8 cellular contexts compared by ENCODE assay signal in the genomic region with DNA sequence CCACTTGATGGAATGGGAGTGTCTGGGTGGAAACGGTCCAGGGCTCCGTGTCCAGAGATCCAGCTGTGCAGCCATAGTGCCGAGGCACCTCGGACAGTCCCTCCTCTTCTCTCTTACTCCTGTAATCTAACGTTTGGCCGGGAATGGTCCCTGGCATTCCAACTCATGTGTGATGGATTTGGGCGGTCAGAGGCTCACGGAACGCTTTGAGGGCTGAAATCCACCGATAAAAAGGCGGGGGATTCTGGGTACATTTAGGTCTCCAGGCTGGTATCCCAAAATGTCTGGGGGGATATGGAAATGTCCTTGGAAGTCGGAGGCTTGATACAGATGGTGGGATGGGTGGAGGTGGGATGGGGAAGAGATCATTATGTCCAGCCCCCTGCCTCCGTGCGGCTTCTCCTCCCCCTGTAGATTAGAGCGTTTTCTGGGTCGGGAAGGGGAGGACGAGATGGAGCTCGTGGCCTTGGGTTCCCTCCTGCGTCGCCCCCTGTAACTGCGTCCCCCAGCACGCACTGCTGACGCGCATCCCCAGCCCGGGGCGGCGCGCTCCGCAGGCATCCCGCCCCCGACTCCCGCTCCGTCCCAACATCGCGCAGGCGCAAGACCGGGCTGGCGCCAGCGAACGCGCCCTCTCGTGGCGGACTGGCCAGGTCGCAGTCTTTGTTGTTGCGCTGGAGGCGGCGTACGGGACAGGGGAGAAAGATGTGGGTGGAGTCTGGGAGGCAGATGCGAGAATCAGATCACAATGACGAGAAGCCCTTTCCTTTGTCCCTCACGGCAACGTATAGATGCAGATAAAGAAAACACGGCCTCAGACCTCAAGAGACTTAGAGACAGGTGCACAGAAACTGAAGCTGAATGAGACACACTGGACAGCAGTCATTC. TPM values are rescaled to one million over a fixed set of nuclear protein-coding genes. Genes with fewer than 3 reads are reported as not detected.
DNase-seq lines count a peak whose midpoint lies in the region; ATAC-seq and TF ChIP-seq lines count a peak whose summit lies in the region.

No MANE protein-coding gene starts in this region.

- H3K9me3 ChIP-seq in PC-3 (ENCODE audit: low read length): no peaks in the 10 kb centered on the region
- H3K9me3 ChIP-seq in esophagus muscularis mucosa: no peaks in the 10 kb centered on the region

- no peak for TF ChIP-seq EP300 in esophagus muscularis mucosa (IDR thresholded peaks at IDR 0.05)

- peak overlapping the region; percentile 86 for H3K4me2 ChIP-seq in PC-3 (ENCODE audit: low read length)

- TF ChIP-seq POLR2A in esophagus muscularis mucosa (IDR thresholded peaks at IDR 0.05; ENCODE audit: low read depth): peak; percentile 46

- H3K27ac ChIP-seq in PC-3 (ENCODE audit: low read length) (no peak overlapping the region), esophagus muscularis mucosa (replicated peaks in 1 of 4) (peak overlapping the region; percentile 78 to 85 (median 82))

- TF ChIP-seq CTCF in PC-3 (conservative IDR thresholded peaks at IDR 0.05; ENCODE audit: low read depth, low read length) (peak; percentile 95), esophagus muscularis mucosa (IDR thresholded peaks at IDR 0.05) (peak in 2 of 3 experiments; percentile 93 to 99)

- H2AFZ ChIP-seq in PC-3 (ENCODE audit: low read length): peak overlapping the region; percentile 90

- H4K20me1 ChIP-seq in PC-3 (ENCODE audit: low read length): no peaks in the 10 kb centered on the region

- no peaks in the 10 kb centered on the region for H3K36me3 ChIP-seq in PC-3 (ENCODE audit: low read depth, low read length)
- no peaks in the 10 kb centered on the region for H3K36me3 ChIP-seq in esophagus muscularis mucosa

- CTCF ChIA-PET in PC-3 (lab: Charles Lee): interaction anchor here (0.6 to 1.2 kb wide), 2 partner anchors 9 kb away, joined by 3 to 7 read pairs; no protein-coding TSS in a partner anchor

- WGBS in esophagus muscularis mucosa: under 1% methylated on average over 51 of the region's 53 CpGs

- H3K4me1 ChIP-seq in PC-3 (ENCODE audit: insufficient read depth, low read length) (peaks cover 11% of the 10 kb centered on the region), esophagus muscularis mucosa (peaks cover 26 to 49% (median 45%) of the 10 kb centered on the region in 4 donors)

- H3K27me3 ChIP-seq in PC-3 (ENCODE audit: low read length) (no peaks in the 10 kb centered on the region), esophagus muscularis mucosa (no peaks in the 10 kb centered on the region)

- no peaks in the 10 kb centered on the region for H3F3A ChIP-seq in PC-3 (ENCODE audit: low read length, unreplicated experiment)

- peak overlapping the region; percentile 56 for H3K9ac ChIP-seq in PC-3 (ENCODE audit: low read length)

- DNase-seq in DMS153 (lab: John Stamatoyannopoulos, UW): peak; percentile 81
- peak; percentile 83 for DNase-seq in KG1 (lab: John Stamatoyannopoulos, UW)
- DNase-seq in PC-3: peak; percentile 95
- DNase-seq in activated T-cell treated with anti-CD3 and anti-CD28 coated beads, Interleukin-2, amount 50 U/mL, for 1 hour: peak; percentile 97
- peak; percentile 98 for DNase-seq in esophagus muscularis mucosa (ENCODE audit: extremely low spot score)
- peak; percentile 92 for DNase-seq in myocyte (ENCODE audit: low read depth)
- peak; percentile 90 for DNase-seq in stimulated activated CD8-positive, alpha-beta memory T cell treated with anti-CD3 and anti-CD28 coated beads, Interleukin-7, amount 100 ng/mL, for 24 hours (ENCODE audit: low read depth)

- POLR2A ChIA-PET in PC-3 (lab: Charles Lee; ENCODE audit: unreplicated experiment): no interaction called here

- intact Hi-C loops in PC-3 (cut with micrococcal nuclease) (loop anchor here (1.0 to 2.0 kb wide), 4 partner anchors 9 to 67 kb away; no protein-coding TSS in a partner anchor), esophagus muscularis mucosa (cut with DNase I) (no loop called here)

- H3K79me2 ChIP-seq in PC-3 (ENCODE audit: low read length): no peaks in the 10 kb centered on the region

- H3K4me3 ChIP-seq in PC-3 (ENCODE audit: low read length) (peak overlapping the region; percentile 70), esophagus muscularis mucosa (peak overlapping the region; percentile 60 to 80 (median 68))

- ATAC-seq in GM21528 (IDR thresholded peaks at IDR 0.05; ENCODE audit: low FRiP score, unreplicated experiment): peak; percentile 86
- ATAC-seq in PC-3: peak; percentile 98

- TSS peak; percentile 93 for BruUV-seq in PC-3 (replicated peaks; lab: Mats Ljungman, UMichigan)

- H3K9me2 ChIP-seq in PC-3 (replicated peaks; ENCODE audit: low read length): no peaks in the 10 kb centered on the region

RNA-seq across cellular contexts. Expression of gene SGCA, which starts 4.5 kb away (rescaled TPM):
- total RNA-seq in PC-3 (2014; rRNA removed) (not detected in 2 replicates), esophagus muscularis mucosa (100 to 1,000 TPM in 1 of 4 donors, 10 to 100 TPM in 3; 72.7 to 145 (median 82.8) TPM), myocyte (428 and 447 TPM in 2 replicates)
- polyA plus RNA-seq in myocyte (2012): 303 TPM

RNA-seq across cellular contexts. Expression of gene PPP1R9B, which starts 10.8 kb away (rescaled TPM):
- 67.7 and 95.0 TPM in 2 replicates for total RNA-seq in PC-3 (2014; rRNA removed)
- total RNA-seq in esophagus muscularis mucosa: 10 to 100 TPM; 20.2 to 46.3 (median 37.5) TPM
- total RNA-seq in myocyte: 40.5 and 44.2 TPM in 2 replicates
- polyA plus RNA-seq in myocyte (2012): 43.6 TPM

RNA-seq across cellular contexts. Expression of gene SAMD14, which starts 31.3 kb away (rescaled TPM):
- total RNA-seq in PC-3 (2014; rRNA removed) (0.11 and 0.17 TPM in 2 replicates), esophagus muscularis mucosa (1 to 10 TPM in 3 of 4 donors, under 1 TPM in 1; 0.98 to 1.8 (median 1.5) TPM), myocyte (0.24 and 0.47 TPM in 2 replicates)
- polyA plus RNA-seq in myocyte (2012): 3.6 TPM

RNA-seq across cellular contexts. Expression of gene COL1A1, which starts 40.2 kb away (rescaled TPM):
- total RNA-seq in PC-3 (2014; rRNA removed) (30.6 and 56.2 TPM in 2 replicates), esophagus muscularis mucosa (100 to 1,000 TPM in 1 of 4 donors, 10 to 100 TPM in 3; 20.7 to 123 (median 41.5) TPM), myocyte (604 and 719 TPM in 2 replicates)
- polyA plus RNA-seq in myocyte (2012): 15,153 TPM

Comparison
In these comparisons a context has a peak if more than half of its experiments do, and no peak if none do; other contexts are left out.
1. RNA of gene SGCA, which starts 4.5 kb away (total RNA-seq): 428 to 447 TPM in myocyte and 72.7 to 145 TPM in esophagus muscularis mucosa; not detected in PC-3; every median in the first group is over 10 times any median in the second.
2. Peak in every context shown above with its lines, with median percentiles within 50 percentile points of each other: DNase-seq.